Comparison of ENCODE assay signal across 14 cellular contexts in genomic region chr2:98828793-98829371, GRCh38.
A peak's percentile ranks its signal among the peaks of the same experiment; 100 is the strongest.
DNase-seq lines count a peak whose midpoint lies in the region; ATAC-seq and TF ChIP-seq lines count a peak whose summit lies in the region.
"Had no signal": no experiment of that assay in that cellular context is flagged by ENCODE, and none has a peak within 500 bp of the region (broad histone marks: within the 10 kb centered on the region; RNA-seq: fewer than 3 reads in every experiment).

No MANE protein-coding gene starts in this region.

- H3K4me3 Mint-ChIP-seq in activated T-cell treated with anti-CD3 and anti-CD28 coated beads, Interleukin-2, amount 50 U/mL, for 24 hours: no peak overlapping the region
- peak overlapping the region; percentile 72 for H3K4me3 Mint-ChIP-seq in T-helper 2 cell treated with Interferon-gamma antibody and Interleukin-4, amounts not matched to agents 5 μg/mL and 100 μg/mL, for 36 hours
- peak overlapping the region; percentile 34 for H3K4me3 Mint-ChIP-seq in natural killer cell treated with Interleukin-12 subunit alpha and Interleukin-12 subunit beta and Interleukin-15 and Interleukin-18, amount 100 ng/mL, for 72 hours
- H3K4me3 Mint-ChIP-seq: WTC11 had no signal

- TF ChIP-seq POLR2A in erythroblast (IDR thresholded peaks at IDR 0.05; ENCODE audit: low read length): no peak

- H3K9me3 Mint-ChIP-seq in activated T-cell treated with anti-CD3 and anti-CD28 coated beads, Interleukin-2, amount 50 U/mL, for 24 hours: no peaks in the 10 kb centered on the region
- no peaks in the 10 kb centered on the region for H3K9me3 Mint-ChIP-seq in T-helper 2 cell treated with Interferon-gamma antibody and Interleukin-4, amounts not matched to agents 5 μg/mL and 100 μg/mL, for 36 hours
- no peaks in the 10 kb centered on the region for H3K9me3 Mint-ChIP-seq in natural killer cell treated with Interleukin-12 subunit alpha and Interleukin-12 subunit beta and Interleukin-15 and Interleukin-18, amount 100 ng/mL, for 72 hours
- H3K9me3 Mint-ChIP-seq: WTC11 had no signal

- ATAC-seq in natural killer cell treated with Interleukin-12 subunit alpha and Interleukin-12 subunit beta and Interleukin-15 and Interleukin-18, amount 100 ng/mL, for 72 hours: no peak
- ATAC-seq in HG03159 (IDR thresholded peaks at IDR 0.05; ENCODE audit: unreplicated experiment): no peak
- ATAC-seq: WTC11 had no signal

- H3K36me3 Mint-ChIP-seq in activated T-cell treated with anti-CD3 and anti-CD28 coated beads, Interleukin-2, amount 50 U/mL, for 24 hours (ENCODE audit: low read depth): no peaks in the 10 kb centered on the region
- H3K36me3 Mint-ChIP-seq in T-helper 2 cell treated with Interferon-gamma antibody and Interleukin-4, amounts not matched to agents 5 μg/mL and 100 μg/mL, for 36 hours (ENCODE audit: low read depth): no peaks in the 10 kb centered on the region
- H3K36me3 Mint-ChIP-seq in natural killer cell treated with Interleukin-12 subunit alpha and Interleukin-12 subunit beta and Interleukin-15 and Interleukin-18, amount 100 ng/mL, for 72 hours: no peaks in the 10 kb centered on the region
- H3K36me3 Mint-ChIP-seq: WTC11 had no signal

- H3K27ac Mint-ChIP-seq in activated T-cell treated with anti-CD3 and anti-CD28 coated beads, Interleukin-2, amount 50 U/mL, for 24 hours: peak overlapping the region; percentile 40
- peak overlapping the region; percentile 50 for H3K27ac Mint-ChIP-seq in T-helper 2 cell treated with Interferon-gamma antibody and Interleukin-4, amounts not matched to agents 5 μg/mL and 100 μg/mL, for 36 hours
- peak overlapping the region; percentile 16 to 23 for H3K27ac Mint-ChIP-seq in natural killer cell treated with Interleukin-12 subunit alpha and Interleukin-12 subunit beta and Interleukin-15 and Interleukin-18, amount 100 ng/mL, for 72 hours
- H3K27ac Mint-ChIP-seq: WTC11 had no signal

- H3K4me3 ChIP-seq in Jurkat, Clone E6-1 (ENCODE audit: low read length): peak overlapping the region; percentile 0
- H3K4me3 ChIP-seq: pancreas, vagina had no signal

- DNase-seq in activated T-cell treated with anti-CD3 and anti-CD28 coated beads, Interleukin-2, amount 50 U/mL, for 24 hours: no peak
- DNase-seq in activated T-cell treated with anti-CD3 and anti-CD28 coated beads for 4 hours (no peak), EL (no peak), erythroblast (lab: John Stamatoyannopoulos, UW) (no peak)
- DNase-seq in Jurkat, Clone E6-1 (ENCODE audit: low read depth, low spot score): peak; percentile 90
- no peak for DNase-seq in T-helper 2 cell treated with Interferon-gamma antibody and Interleukin-4, amounts not matched to agents 5 μg/mL and 100 μg/mL, for 36 hours (ENCODE audit: low spot score)
- no peak for DNase-seq in natural killer cell treated with Interleukin-12 subunit alpha and Interleukin-12 subunit beta and Interleukin-15 and Interleukin-18, amount 100 ng/mL, for 72 hours (ENCODE audit: low spot score)
- DNase-seq: activated gamma-delta T cell treated with Interleukin-2 at 50 U/mL for 16 hours, GDM1, Right ventricle myocardium superior had no signal

- H3K27me3 Mint-ChIP-seq in activated T-cell treated with anti-CD3 and anti-CD28 coated beads, Interleukin-2, amount 50 U/mL, for 24 hours: no peaks in the 10 kb centered on the region
- H3K27me3 Mint-ChIP-seq in T-helper 2 cell treated with Interferon-gamma antibody and Interleukin-4, amounts not matched to agents 5 μg/mL and 100 μg/mL, for 36 hours (ENCODE audit: low read depth): peaks cover 4% of the 10 kb centered on the region
- peaks cover 0 to 2% of the 10 kb centered on the region in 2 donors for H3K27me3 Mint-ChIP-seq in natural killer cell treated with Interleukin-12 subunit alpha and Interleukin-12 subunit beta and Interleukin-15 and Interleukin-18, amount 100 ng/mL, for 72 hours

- peaks cover 47% of the 10 kb centered on the region for H3K4me1 Mint-ChIP-seq in activated T-cell treated with anti-CD3 and anti-CD28 coated beads, Interleukin-2, amount 50 U/mL, for 24 hours (ENCODE audit: low read depth)
- peaks cover 69% of the 10 kb centered on the region for H3K4me1 Mint-ChIP-seq in T-helper 2 cell treated with Interferon-gamma antibody and Interleukin-4, amounts not matched to agents 5 μg/mL and 100 μg/mL, for 36 hours (ENCODE audit: low read depth)
- peaks cover 33 to 34% of the 10 kb centered on the region in 2 donors for H3K4me1 Mint-ChIP-seq in natural killer cell treated with Interleukin-12 subunit alpha and Interleukin-12 subunit beta and Interleukin-15 and Interleukin-18, amount 100 ng/mL, for 72 hours (ENCODE audit: low read depth in 2 of 2)
- H3K4me1 Mint-ChIP-seq: WTC11 had no signal
